Comparison of ENCODE assay signal across 11 cellular contexts in genomic region chr2:73999881-74000597, GRCh38. TPM values are rescaled to one million over a fixed set of nuclear protein-coding genes. Genes with fewer than 3 reads are reported as not detected.
DNase-seq lines count a peak whose midpoint lies in the region; ATAC-seq and TF ChIP-seq lines count a peak whose summit lies in the region.
"Had no signal": no experiment of that assay in that cellular context is flagged by ENCODE, and none has a peak within 500 bp of the region (broad histone marks: within the 10 kb centered on the region; RNA-seq: fewer than 3 reads in every experiment).

No MANE protein-coding gene starts in this region.

- intact Hi-C loops in colonic mucosa (cut with DNase I): no loop called here

- no peaks in the 10 kb centered on the region for H3K9me3 ChIP-seq in colonic mucosa
- no peaks in the 10 kb centered on the region for H3K9me3 ChIP-seq in neural cell (ENCODE audit: low read length)

- no peak overlapping the region for H3K4me3 ChIP-seq in colonic mucosa
- H3K4me3 ChIP-seq in neural cell (ENCODE audit: low read length): peak overlapping the region; percentile 73

- peaks cover 8% of the 10 kb centered on the region for H3F3A ChIP-seq in neural cell (ENCODE audit: insufficient read depth, low read length, poor library complexity, severe bottlenecking)

- H3K27ac ChIP-seq in colonic mucosa (no peak overlapping the region), neural cell (ENCODE audit: low read length) (peak overlapping the region; percentile 99)

- peak overlapping the region in 2 of 4 donors; percentile 24 to 77 for H3K4me3 Mint-ChIP-seq in IgD-negative memory B cell
- H3K4me3 Mint-ChIP-seq in HFFc6: no peak overlapping the region
- H3K4me3 Mint-ChIP-seq: activated CD8-positive, alpha-beta memory T cell treated with anti-CD3 and anti-CD28 coated beads, Interleukin-2, amount 10 ng/mL, durations not matched to agents 7 days and 5 days had no signal

- H3K36me3 Mint-ChIP-seq in IgD-negative memory B cell (no peaks in the 10 kb centered on the region), HFFc6 (ENCODE audit: low read depth) (no peaks in the 10 kb centered on the region)

- H3K27ac Mint-ChIP-seq in IgD-negative memory B cell (peak overlapping the region; percentile 17 to 92 (median 47)), HFFc6 (no peak overlapping the region; the same call in 1 of the 2 replicates)
- H3K27ac Mint-ChIP-seq: activated CD8-positive, alpha-beta memory T cell treated with anti-CD3 and anti-CD28 coated beads, Interleukin-2, amount 10 ng/mL, durations not matched to agents 7 days and 5 days had no signal

- H4K20me1 ChIP-seq in neural cell (ENCODE audit: insufficient read depth): peaks cover 13% of the 10 kb centered on the region

- H3K79me2 ChIP-seq in neural cell (replicated peaks; ENCODE audit: insufficient read depth, low read length): peaks cover 84% of the 10 kb centered on the region

- H3K36me3 ChIP-seq in colonic mucosa (no peaks in the 10 kb centered on the region), neural cell (ENCODE audit: insufficient read depth, low read length) (no peaks in the 10 kb centered on the region)

- TF ChIP-seq EP300 in neural cell (conservative IDR thresholded peaks at IDR 0.05; ENCODE audit: poor library complexity, severe bottlenecking): no peak

- no peaks in the 10 kb centered on the region for H3K27me3 Mint-ChIP-seq in IgD-negative memory B cell
- H3K27me3 Mint-ChIP-seq in HFFc6 (ENCODE audit: insufficient read depth): peaks cover 5% of the 10 kb centered on the region

- H3K9me3 Mint-ChIP-seq in IgD-negative memory B cell (no peaks in the 10 kb centered on the region), HFFc6 (no peaks in the 10 kb centered on the region)

- H3K9ac ChIP-seq in colonic mucosa (ENCODE audit: low read depth in 2 of 2, low read length in 2 of 2) (peak overlapping the region in 1 of 2 donors; percentile 8), neural cell (ENCODE audit: low read length) (peak overlapping the region; percentile 86)

- no peak overlapping the region for H2AFZ ChIP-seq in neural cell (ENCODE audit: low read depth, low read length)

- peaks cover 10% of the 10 kb centered on the region for H3K4me1 ChIP-seq in colonic mucosa

- peak overlapping the region; percentile 53 for H3K4me2 ChIP-seq in neural cell (ENCODE audit: low read length)

- no peaks in the 10 kb centered on the region for H3K27me3 ChIP-seq in colonic mucosa
- no peaks in the 10 kb centered on the region for H3K27me3 ChIP-seq in neural cell (ENCODE audit: insufficient read depth, low read depth, low read length)

- no peak for ATAC-seq in GM19397 (IDR thresholded peaks at IDR 0.05; ENCODE audit: unreplicated experiment)
- ATAC-seq: activated CD8-positive, alpha-beta memory T cell treated with anti-CD3 and anti-CD28 coated beads, Interleukin-2, amount 10 ng/mL, durations not matched to agents 7 days and 5 days; Right ventricle myocardium inferior had no signal

- no peak for TF ChIP-seq RAD21 in neural cell (conservative IDR thresholded peaks at IDR 0.05)

- DNase-seq in CD1c-positive myeloid dendritic cell (ENCODE audit: extremely low spot score) (peak; percentile 20), colonic mucosa (peak; percentile 41), NCI-H526 treated with DMSO at 0.1 percent for 48 hours (lab: John Stamatoyannopoulos, UW) (no peak), HFFc6 (no peak)
- DNase-seq in stimulated activated CD4-positive, alpha-beta T cell treated with anti-CD3 and anti-CD28 coated beads, Interleukin-2, amount 100 ng/mL, for 24 hours: no peak
- DNase-seq: activated CD8-positive, alpha-beta memory T cell treated with anti-CD3 and anti-CD28 coated beads, Interleukin-2, amount 10 ng/mL, durations not matched to agents 7 days and 5 days; GF-D8 had no signal

- TF ChIP-seq CTCF in colonic mucosa (IDR thresholded peaks at IDR 0.05) (no peak), neural cell (IDR thresholded peaks at IDR 0.05; ENCODE audit: poor library complexity, severe bottlenecking) (no peak), HFFc6 (IDR thresholded peaks at IDR 0.05) (no peak)

- H3K4me1 Mint-ChIP-seq in IgD-negative memory B cell (peaks cover 38 to 54% (median 46%) of the 10 kb centered on the region in 3 donors), HFFc6 (ENCODE audit: low read depth) (peaks cover 60% of the 10 kb centered on the region)

- no peaks in the 10 kb centered on the region for H3K9me2 ChIP-seq in neural cell (ENCODE audit: insufficient read depth, low read length)

TF ChIP-seq in neural cell, 6 proteins besides CTCF, POLR2A, EP300 and RAD21:
- TF ChIP-seq EZH2 (IDR thresholded peaks at IDR 0.05; ENCODE audit: borderline replicate concordance, insufficient read depth, low read length, poor library complexity, severe bottlenecking) (no peak), TAF1 (IDR thresholded peaks at IDR 0.05; ENCODE audit: low read depth) (peak; percentile 29), POLR2AphosphoS5 (IDR thresholded peaks at IDR 0.05) (no peak), MXI1 (conservative IDR thresholded peaks at IDR 0.05; ENCODE audit: poor library complexity, severe bottlenecking) (peak; percentile 19), REST (IDR thresholded peaks at IDR 0.05; ENCODE audit: borderline replicate concordance) (no peak), SMC3 (conservative IDR thresholded peaks at IDR 0.05; ENCODE audit: poor library complexity) (no peak)
TF ChIP-seq in neural cell: peak in this region for 2.

RNA-seq across cellular contexts. Expression of gene TET3, which starts 15.3 kb away (rescaled TPM):
- 0.46 TPM for polyA plus RNA-seq in IgD-negative memory B cell
- total RNA-seq in colonic mucosa: 10 to 100 TPM; 17.8 to 22.9 TPM
- 18.2 and 19.6 TPM in 2 replicates for polyA plus RNA-seq in neural cell
- 46.0 and 58.6 TPM in 2 replicates for polyA minus RNA-seq in neural cell
- 1 to 10 TPM; 3.2 to 3.7 (median 3.4) TPM for total RNA-seq in HFFc6 (2021; fragmentation: NEBNext Ultra II Directional; extraction: Animal tissue kit (Norgen Biotek cat#: 25700))

Comparison
In these comparisons a context has a peak if more than half of its experiments do, and no peak if none do; other contexts are left out.
1. DNase-seq: peak in CD1c-positive myeloid dendritic cell (single experiment) and colonic mucosa (single experiment); none in NCI-H526 treated with DMSO at 0.1 percent for 48 hours (single experiment), HFFc6 (single experiment) and stimulated activated CD4-positive, alpha-beta T cell treated with anti-CD3 and anti-CD28 coated beads, Interleukin-2, amount 100 ng/mL, for 24 hours (0 of 2).
2. RNA of gene TET3, which starts 15.3 kb away (total RNA-seq): 17.8 to 22.9 TPM in colonic mucosa; 3.2 to 3.7 TPM in HFFc6; every median in the first group is over 4 times any median in the second.